ENCODE assay signal across 14 cellular contexts in the genomic region with DNA sequence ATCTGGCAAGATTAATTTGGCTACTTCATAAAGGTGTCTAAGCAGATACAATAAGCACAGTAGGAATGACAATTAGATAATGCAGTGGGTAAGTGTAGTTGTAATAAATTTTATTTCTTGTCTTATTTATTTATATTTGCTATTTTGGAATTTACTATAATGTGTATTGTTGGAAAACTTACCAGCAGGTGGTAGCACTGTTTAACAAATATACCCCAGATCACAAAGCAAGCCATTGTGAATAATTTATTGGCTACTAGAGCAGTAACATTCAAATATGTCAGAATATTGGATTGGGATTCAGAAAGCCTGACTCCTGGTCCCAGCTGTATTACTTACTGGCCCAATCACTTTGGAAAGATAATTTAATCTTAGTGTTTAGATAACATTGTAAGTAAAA.
DNase-seq lines count a peak whose midpoint lies in the region; FAIRE-seq and TF ChIP-seq lines count a peak whose summit lies in the region.
"Had no signal": no experiment of that assay in that cellular context is flagged by ENCODE, and none has a peak within 500 bp of the region (broad histone marks: within the 10 kb centered on the region; RNA-seq: fewer than 3 reads in every experiment).

No MANE protein-coding gene starts in this region.

- TF ChIP-seq RAD21 in SK-N-SH (IDR thresholded peaks at IDR 0.05; ENCODE audit: low read length), result peak; percentile 78

- POLR2A ChIA-PET in MCF 10A (lab: Yijun Ruan, JAX) (no interaction called here), SK-N-SH (lab: Yijun Ruan, JAX) (no interaction called here)
- POLR2A ChIA-PET in activated CD4-positive, alpha-beta T cell treated with anti-CD3 and anti-CD28 coated beads, Interleukin-2, amount 10 ng/mL, durations not matched to agents 7 days and 5 days (lab: Charles Lee), result no interaction called here

- H3K27me3 ChIP-seq in breast epithelium (no peaks in the 10 kb centered on the region), SK-N-SH (ENCODE audit: insufficient read depth) (no peaks in the 10 kb centered on the region), MG63 (peaks cover 2% of the 10 kb centered on the region; the same call in 1 of the 2 replicates)

- H3K4me1 Mint-ChIP-seq in MCF 10A (ENCODE audit: insufficient read depth, unreplicated experiment), result no peaks in the 10 kb centered on the region
- no peaks in the 10 kb centered on the region for H3K4me1 Mint-ChIP-seq in type B pancreatic cell (ENCODE audit: unreplicated experiment)
- no peaks in the 10 kb centered on the region for H3K4me1 Mint-ChIP-seq in activated CD4-positive, alpha-beta T cell treated with anti-CD3 and anti-CD28 coated beads, Interleukin-2, amount 10 ng/mL, durations not matched to agents 7 days and 5 days
- H3K4me1 Mint-ChIP-seq: IgD-negative memory B cell, immature natural killer cell had no signal

- no peak for TF ChIP-seq POLR2A in breast epithelium (IDR thresholded peaks at IDR 0.05)

- H3K36me3 Mint-ChIP-seq in MCF 10A (ENCODE audit: insufficient read depth, unreplicated experiment) (no peaks in the 10 kb centered on the region), type B pancreatic cell (no peaks in the 10 kb centered on the region)
- no peaks in the 10 kb centered on the region for H3K36me3 Mint-ChIP-seq in activated CD4-positive, alpha-beta T cell treated with anti-CD3 and anti-CD28 coated beads, Interleukin-2, amount 10 ng/mL, durations not matched to agents 7 days and 5 days (ENCODE audit: low read depth)
- H3K36me3 Mint-ChIP-seq: IgD-negative memory B cell, immature natural killer cell had no signal

- H3K9ac ChIP-seq in SK-N-SH, result no peak overlapping the region

- BruUV-seq in MCF 10A (replicated peaks; lab: Mats Ljungman, UMichigan), result no TSS peak

- H2AFZ ChIP-seq in SK-N-SH (ENCODE audit: low read depth), result no peak overlapping the region

- H3K9me3 ChIP-seq in breast epithelium, result no peaks in the 10 kb centered on the region
- no peaks in the 10 kb centered on the region for H3K9me3 ChIP-seq in SK-N-SH
- no peaks in the 10 kb centered on the region for H3K9me3 ChIP-seq in MG63

- TF ChIP-seq CTCF in MCF 10A (IDR thresholded peaks at IDR 0.05; ENCODE audit: unreplicated experiment), result peak; percentile 38
- no peak for TF ChIP-seq CTCF in breast epithelium (IDR thresholded peaks at IDR 0.05)
- TF ChIP-seq CTCF in SK-N-SH (IDR thresholded peaks at IDR 0.05), result peak; percentile 35
- TF ChIP-seq CTCF in type B pancreatic cell (conservative IDR thresholded peaks at IDR 0.05), result peak; percentile 57

- intact Hi-C loops in MCF 10A (cut with micrococcal nuclease) (loop anchor here (1.0 to 10.0 kb wide), 3 partner anchors 382 to 680 kb away; no protein-coding TSS in a partner anchor), breast epithelium (cut with DNase I; ENCODE audit: low total_unique reads) (no loop called here)

- TF ChIP-seq EP300 in SK-N-SH (IDR thresholded peaks at IDR 0.05; ENCODE audit: borderline replicate concordance in 1 of 2, low read depth in 1 of 2, low read length in 1 of 2), result no peak

- H4K20me1 ChIP-seq in SK-N-SH (ENCODE audit: insufficient read depth), result no peaks in the 10 kb centered on the region

- H3K9me3 Mint-ChIP-seq in MCF 10A (ENCODE audit: unreplicated experiment) (no peaks in the 10 kb centered on the region), type B pancreatic cell (no peaks in the 10 kb centered on the region)
- no peaks in the 10 kb centered on the region for H3K9me3 Mint-ChIP-seq in activated CD4-positive, alpha-beta T cell treated with anti-CD3 and anti-CD28 coated beads, Interleukin-2, amount 10 ng/mL, durations not matched to agents 7 days and 5 days
- H3K9me3 Mint-ChIP-seq: activated T-cell treated with anti-CD3 and anti-CD28 coated beads, Interleukin-2, amount 50 U/mL, for 4 hours; IgD-negative memory B cell; immature natural killer cell had no signal

- H3K4me2 ChIP-seq in SK-N-SH, result no peak overlapping the region

- peaks cover 50% of the 10 kb centered on the region for H3K27me3 Mint-ChIP-seq in MCF 10A (ENCODE audit: insufficient read depth, unreplicated experiment)
- H3K27me3 Mint-ChIP-seq in type B pancreatic cell, result no peaks in the 10 kb centered on the region
- no peaks in the 10 kb centered on the region for H3K27me3 Mint-ChIP-seq in activated CD4-positive, alpha-beta T cell treated with anti-CD3 and anti-CD28 coated beads, Interleukin-2, amount 10 ng/mL, durations not matched to agents 7 days and 5 days
- H3K27me3 Mint-ChIP-seq: IgD-negative memory B cell had no signal

- H3K4me3 Mint-ChIP-seq in MCF 10A (ENCODE audit: unreplicated experiment) (no peak overlapping the region), type B pancreatic cell (no peak overlapping the region)
- H3K4me3 Mint-ChIP-seq in activated CD4-positive, alpha-beta T cell treated with anti-CD3 and anti-CD28 coated beads, Interleukin-2, amount 10 ng/mL, durations not matched to agents 7 days and 5 days, result no peak overlapping the region
- H3K4me3 Mint-ChIP-seq: activated T-cell treated with anti-CD3 and anti-CD28 coated beads, Interleukin-2, amount 50 U/mL, for 4 hours; IgD-negative memory B cell; immature natural killer cell had no signal

- no peak overlapping the region for H3K27ac ChIP-seq in breast epithelium
- no peak overlapping the region for H3K27ac ChIP-seq in SK-N-SH (ENCODE audit: low read depth in 2 of 2, low read length in 1 of 2)

- H3K9me2 ChIP-seq in SK-N-SH, result no peaks in the 10 kb centered on the region

- no peaks in the 10 kb centered on the region for H3K79me2 ChIP-seq in SK-N-SH (ENCODE audit: insufficient read depth)

- H3K4me1 ChIP-seq in breast epithelium (no peaks in the 10 kb centered on the region), SK-N-SH (ENCODE audit: control insufficient read depth in 1 of 2, insufficient read depth in 2 of 2, low read depth in 1 of 2, low read length in 1 of 2) (no peaks in the 10 kb centered on the region)

- H3K36me3 ChIP-seq in breast epithelium, result no peaks in the 10 kb centered on the region
- H3K36me3 ChIP-seq in SK-N-SH (replicated peaks in 1 of 2; ENCODE audit: control insufficient read depth in 1 of 2, insufficient read depth in 2 of 2, low read length in 1 of 2), result no peaks in the 10 kb centered on the region
- H3K36me3 ChIP-seq in MG63, result no peaks in the 10 kb centered on the region

- H3F3A ChIP-seq in SK-N-SH (replicated peaks; ENCODE audit: insufficient read depth), result no peaks in the 10 kb centered on the region

- FAIRE-seq in frontal cortex (lab: Jason Lieb, UNC), result peak; percentile 97
- FAIRE-seq: GM19239 had no signal

- CTCF ChIA-PET in MCF 10A (lab: Yijun Ruan, JAX) (interaction anchor here (0.6 to 2.3 kb wide), 5 partner anchors 62 to 1134 kb away, joined by 3 to 23 read pairs (median 3); no protein-coding TSS in a partner anchor), SK-N-SH (lab: Yijun Ruan, JAX) (interaction anchor here (0.8 to 1.0 kb wide), 3 partner anchors 267 to 599 kb away, joined by 3 to 4 read pairs (median 3); no protein-coding TSS in a partner anchor)
- CTCF ChIA-PET in activated CD4-positive, alpha-beta T cell treated with anti-CD3 and anti-CD28 coated beads, Interleukin-2, amount 10 ng/mL, durations not matched to agents 7 days and 5 days (lab: Charles Lee), result no interaction called here

- H3K4me3 ChIP-seq in breast epithelium, result no peak overlapping the region
- no peak overlapping the region for H3K4me3 ChIP-seq in SK-N-SH (ENCODE audit: low read depth in 2 of 2, low read length in 1 of 2)
- H3K4me3 ChIP-seq in MG63, result no peak overlapping the region

- DNase-seq in MCF 10A (ENCODE audit: unreplicated experiment) (peak; percentile 45), breast epithelium (ENCODE audit: low spot score in 2 of 2) (no peak), SK-N-SH (peak; percentile 11), frontal cortex (ENCODE audit: low spot score in 2 of 2) (no peak), type B pancreatic cell (ENCODE audit: extremely low spot score, unreplicated experiment) (no peak), MG63 (no peak)
- no peak for DNase-seq in activated CD4-positive, alpha-beta T cell treated with anti-CD3 and anti-CD28 coated beads, Interleukin-2, amount 10 ng/mL, durations not matched to agents 7 days and 5 days
- no peak for DNase-seq in activated CD8-positive, alpha-beta memory T cell treated with anti-CD3 and anti-CD28 coated beads, Interleukin-2, amount 50 U/mL, for 48 hours
- DNase-seq: activated T-cell treated with anti-CD3 and anti-CD28 coated beads, Interleukin-2, amount 50 U/mL, for 4 hours; dermis blood vessel endothelial cell; immature natural killer cell; T1000 had no signal

- H3K27ac Mint-ChIP-seq in MCF 10A (ENCODE audit: low read depth, unreplicated experiment) (no peak overlapping the region), type B pancreatic cell (no peak overlapping the region)
- no peak overlapping the region for H3K27ac Mint-ChIP-seq in activated CD4-positive, alpha-beta T cell treated with anti-CD3 and anti-CD28 coated beads, Interleukin-2, amount 10 ng/mL, durations not matched to agents 7 days and 5 days
- H3K27ac Mint-ChIP-seq: IgD-negative memory B cell, immature natural killer cell had no signal

TF ChIP-seq in SK-N-SH, 30 proteins besides CTCF, POLR2A, EP300 and RAD21 (continues in another document):
- TF ChIP-seq POLR2AphosphoS5 (IDR thresholded peaks at IDR 0.05; ENCODE audit: low read depth, low read length) (no peak), RCOR1 (IDR thresholded peaks at IDR 0.05; ENCODE audit: low read length) (no peak), TCF12 (IDR thresholded peaks at IDR 0.05) (no peak)
- TF ChIP-seq, protein P1, sequence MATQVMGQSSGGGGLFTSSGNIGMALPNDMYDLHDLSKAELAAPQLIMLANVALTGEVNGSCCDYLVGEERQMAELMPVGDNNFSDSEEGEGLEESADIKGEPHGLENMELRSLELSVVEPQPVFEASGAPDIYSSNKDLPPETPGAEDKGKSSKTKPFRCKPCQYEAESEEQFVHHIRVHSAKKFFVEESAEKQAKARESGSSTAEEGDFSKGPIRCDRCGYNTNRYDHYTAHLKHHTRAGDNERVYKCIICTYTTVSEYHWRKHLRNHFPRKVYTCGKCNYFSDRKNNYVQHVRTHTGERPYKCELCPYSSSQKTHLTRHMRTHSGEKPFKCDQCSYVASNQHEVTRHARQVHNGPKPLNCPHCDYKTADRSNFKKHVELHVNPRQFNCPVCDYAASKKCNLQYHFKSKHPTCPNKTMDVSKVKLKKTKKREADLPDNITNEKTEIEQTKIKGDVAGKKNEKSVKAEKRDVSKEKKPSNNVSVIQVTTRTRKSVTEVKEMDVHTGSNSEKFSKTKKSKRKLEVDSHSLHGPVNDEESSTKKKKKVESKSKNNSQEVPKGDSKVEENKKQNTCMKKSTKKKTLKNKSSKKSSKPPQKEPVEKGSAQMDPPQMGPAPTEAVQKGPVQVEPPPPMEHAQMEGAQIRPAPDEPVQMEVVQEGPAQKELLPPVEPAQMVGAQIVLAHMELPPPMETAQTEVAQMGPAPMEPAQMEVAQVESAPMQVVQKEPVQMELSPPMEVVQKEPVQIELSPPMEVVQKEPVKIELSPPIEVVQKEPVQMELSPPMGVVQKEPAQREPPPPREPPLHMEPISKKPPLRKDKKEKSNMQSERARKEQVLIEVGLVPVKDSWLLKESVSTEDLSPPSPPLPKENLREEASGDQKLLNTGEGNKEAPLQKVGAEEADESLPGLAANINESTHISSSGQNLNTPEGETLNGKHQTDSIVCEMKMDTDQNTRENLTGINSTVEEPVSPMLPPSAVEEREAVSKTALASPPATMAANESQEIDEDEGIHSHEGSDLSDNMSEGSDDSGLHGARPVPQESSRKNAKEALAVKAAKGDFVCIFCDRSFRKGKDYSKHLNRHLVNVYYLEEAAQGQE (IDR thresholded peaks at IDR 0.05; ENCODE audit: low read depth, low read length), result no peak

Comparison
In these comparisons a context has a peak if more than half of its experiments do, and no peak if none do; other contexts are left out.
1. DNase-seq: peak in MCF 10A (single experiment) and SK-N-SH (single experiment); none in breast epithelium (0 of 2), frontal cortex (0 of 2), type B pancreatic cell (single experiment), activated CD4-positive, alpha-beta T cell treated with anti-CD3 and anti-CD28 coated beads, Interleukin-2, amount 10 ng/mL, durations not matched to agents 7 days and 5 days (single experiment), activated CD8-positive, alpha-beta memory T cell treated with anti-CD3 and anti-CD28 coated beads, Interleukin-2, amount 50 U/mL, for 48 hours (single experiment) and MG63 (single experiment).
2. CTCF ChIP-seq: peak in MCF 10A (single experiment), SK-N-SH (single experiment) and type B pancreatic cell (single experiment); none in breast epithelium (0 of 3).